In the genomic region with DNA sequence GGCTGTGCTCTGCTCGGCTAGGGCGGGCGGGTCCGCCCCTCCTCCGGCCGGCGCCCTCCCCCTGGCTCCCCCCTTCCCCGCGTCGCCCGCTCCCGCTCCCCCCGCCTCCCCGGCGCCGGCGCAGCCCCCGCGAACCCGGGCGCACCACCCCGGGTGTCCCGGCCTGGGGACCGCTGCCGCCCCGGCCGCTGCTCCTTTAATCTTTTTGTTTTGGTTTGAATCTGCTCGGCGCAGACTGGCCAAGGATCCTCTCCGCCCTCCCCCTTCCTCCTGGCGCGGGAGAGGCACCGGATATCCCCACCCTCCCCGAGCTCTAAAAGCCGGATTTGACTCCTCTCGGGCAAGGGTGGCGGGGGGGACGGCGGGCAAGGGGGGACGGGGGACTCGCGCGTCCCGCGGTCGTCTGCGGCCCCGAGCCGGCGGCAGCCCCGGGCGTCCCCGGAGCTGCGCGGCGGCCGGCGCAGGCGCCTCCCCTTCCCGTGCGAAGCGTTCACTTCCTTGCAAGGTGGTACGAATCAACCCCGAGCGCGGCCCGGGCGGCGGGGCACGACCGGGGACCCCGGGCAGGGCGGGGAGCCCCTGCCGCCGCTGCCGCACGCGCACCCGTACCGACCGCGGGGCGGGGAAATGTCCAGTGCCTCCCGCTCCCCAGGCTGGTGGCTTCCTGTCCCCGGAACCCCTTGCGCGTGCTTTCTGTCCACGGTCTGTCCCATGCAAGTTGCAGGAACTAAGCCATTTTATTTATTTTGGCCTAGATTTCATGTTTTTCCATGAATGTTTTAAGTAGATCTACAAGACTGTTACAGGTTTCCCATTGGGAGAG, we compare ENCODE assay signal across 1 cellular context.
TF ChIP-seq lines count a peak whose summit lies in the region.

A gene with protein sequence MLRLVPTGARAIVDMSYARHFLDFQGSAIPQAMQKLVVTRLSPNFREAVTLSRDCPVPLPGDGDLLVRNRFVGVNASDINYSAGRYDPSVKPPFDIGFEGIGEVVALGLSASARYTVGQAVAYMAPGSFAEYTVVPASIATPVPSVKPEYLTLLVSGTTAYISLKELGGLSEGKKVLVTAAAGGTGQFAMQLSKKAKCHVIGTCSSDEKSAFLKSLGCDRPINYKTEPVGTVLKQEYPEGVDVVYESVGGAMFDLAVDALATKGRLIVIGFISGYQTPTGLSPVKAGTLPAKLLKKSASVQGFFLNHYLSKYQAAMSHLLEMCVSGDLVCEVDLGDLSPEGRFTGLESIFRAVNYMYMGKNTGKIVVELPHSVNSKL (minus strand): TSS at position 11 of the 823 bp plus-strand sequence. CDS start 81 bp downstream, outside the sequence.

TF ChIP-seq in HepG2, 621 proteins besides CTCF, POLR2A, EP300 and RAD21 (continued from another document and continues in another):
- no peak for TF ChIP-seq ZBTB7A (CRISPR knock-in tag; IDR thresholded peaks at IDR 0.05)
- no peak for TF ChIP-seq ZNF543 (CRISPR knock-in tag; IDR thresholded peaks at IDR 0.05)
- TF ChIP-seq EED (CRISPR knock-in tag; IDR thresholded peaks at IDR 0.05) = no peak
- no peak for TF ChIP-seq ZNF121 (CRISPR knock-in tag; IDR thresholded peaks at IDR 0.05)
- TF ChIP-seq MXD4 (CRISPR knock-in tag; IDR thresholded peaks at IDR 0.05) = no peak; the same call in 1 of the 2 replicates
- TF ChIP-seq, protein P1, sequence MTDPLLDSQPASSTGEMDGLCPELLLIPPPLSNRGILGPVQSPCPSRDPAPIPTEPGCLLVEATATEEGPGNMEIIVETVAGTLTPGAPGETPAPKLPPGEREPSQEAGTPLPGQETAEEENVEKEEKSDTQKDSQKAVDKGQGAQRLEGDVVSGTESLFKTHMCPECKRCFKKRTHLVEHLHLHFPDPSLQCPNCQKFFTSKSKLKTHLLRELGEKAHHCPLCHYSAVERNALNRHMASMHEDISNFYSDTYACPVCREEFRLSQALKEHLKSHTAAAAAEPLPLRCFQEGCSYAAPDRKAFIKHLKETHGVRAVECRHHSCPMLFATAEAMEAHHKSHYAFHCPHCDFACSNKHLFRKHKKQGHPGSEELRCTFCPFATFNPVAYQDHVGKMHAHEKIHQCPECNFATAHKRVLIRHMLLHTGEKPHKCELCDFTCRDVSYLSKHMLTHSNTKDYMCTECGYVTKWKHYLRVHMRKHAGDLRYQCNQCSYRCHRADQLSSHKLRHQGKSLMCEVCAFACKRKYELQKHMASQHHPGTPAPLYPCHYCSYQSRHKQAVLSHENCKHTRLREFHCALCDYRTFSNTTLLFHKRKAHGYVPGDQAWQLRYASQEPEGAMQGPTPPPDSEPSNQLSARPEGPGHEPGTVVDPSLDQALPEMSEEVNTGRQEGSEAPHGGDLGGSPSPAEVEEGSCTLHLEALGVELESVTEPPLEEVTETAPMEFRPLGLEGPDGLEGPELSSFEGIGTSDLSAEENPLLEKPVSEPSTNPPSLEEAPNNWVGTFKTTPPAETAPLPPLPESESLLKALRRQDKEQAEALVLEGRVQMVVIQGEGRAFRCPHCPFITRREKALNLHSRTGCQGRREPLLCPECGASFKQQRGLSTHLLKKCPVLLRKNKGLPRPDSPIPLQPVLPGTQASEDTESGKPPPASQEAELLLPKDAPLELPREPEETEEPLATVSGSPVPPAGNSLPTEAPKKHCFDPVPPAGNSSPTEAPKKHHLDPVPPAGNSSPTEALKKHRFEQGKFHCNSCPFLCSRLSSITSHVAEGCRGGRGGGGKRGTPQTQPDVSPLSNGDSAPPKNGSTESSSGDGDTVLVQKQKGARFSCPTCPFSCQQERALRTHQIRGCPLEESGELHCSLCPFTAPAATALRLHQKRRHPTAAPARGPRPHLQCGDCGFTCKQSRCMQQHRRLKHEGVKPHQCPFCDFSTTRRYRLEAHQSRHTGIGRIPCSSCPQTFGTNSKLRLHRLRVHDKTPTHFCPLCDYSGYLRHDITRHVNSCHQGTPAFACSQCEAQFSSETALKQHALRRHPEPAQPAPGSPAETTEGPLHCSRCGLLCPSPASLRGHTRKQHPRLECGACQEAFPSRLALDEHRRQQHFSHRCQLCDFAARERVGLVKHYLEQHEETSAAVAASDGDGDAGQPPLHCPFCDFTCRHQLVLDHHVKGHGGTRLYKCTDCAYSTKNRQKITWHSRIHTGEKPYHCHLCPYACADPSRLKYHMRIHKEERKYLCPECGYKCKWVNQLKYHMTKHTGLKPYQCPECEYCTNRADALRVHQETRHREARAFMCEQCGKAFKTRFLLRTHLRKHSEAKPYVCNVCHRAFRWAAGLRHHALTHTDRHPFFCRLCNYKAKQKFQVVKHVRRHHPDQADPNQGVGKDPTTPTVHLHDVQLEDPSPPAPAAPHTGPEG (CRISPR knock-in tag; IDR thresholded peaks at IDR 0.05) = no peak; the same call in 1 of the 2 replicates
- TF ChIP-seq ATAD3A (CRISPR knock-in tag; IDR thresholded peaks at IDR 0.05) = no peak
- TF ChIP-seq, protein P2, sequence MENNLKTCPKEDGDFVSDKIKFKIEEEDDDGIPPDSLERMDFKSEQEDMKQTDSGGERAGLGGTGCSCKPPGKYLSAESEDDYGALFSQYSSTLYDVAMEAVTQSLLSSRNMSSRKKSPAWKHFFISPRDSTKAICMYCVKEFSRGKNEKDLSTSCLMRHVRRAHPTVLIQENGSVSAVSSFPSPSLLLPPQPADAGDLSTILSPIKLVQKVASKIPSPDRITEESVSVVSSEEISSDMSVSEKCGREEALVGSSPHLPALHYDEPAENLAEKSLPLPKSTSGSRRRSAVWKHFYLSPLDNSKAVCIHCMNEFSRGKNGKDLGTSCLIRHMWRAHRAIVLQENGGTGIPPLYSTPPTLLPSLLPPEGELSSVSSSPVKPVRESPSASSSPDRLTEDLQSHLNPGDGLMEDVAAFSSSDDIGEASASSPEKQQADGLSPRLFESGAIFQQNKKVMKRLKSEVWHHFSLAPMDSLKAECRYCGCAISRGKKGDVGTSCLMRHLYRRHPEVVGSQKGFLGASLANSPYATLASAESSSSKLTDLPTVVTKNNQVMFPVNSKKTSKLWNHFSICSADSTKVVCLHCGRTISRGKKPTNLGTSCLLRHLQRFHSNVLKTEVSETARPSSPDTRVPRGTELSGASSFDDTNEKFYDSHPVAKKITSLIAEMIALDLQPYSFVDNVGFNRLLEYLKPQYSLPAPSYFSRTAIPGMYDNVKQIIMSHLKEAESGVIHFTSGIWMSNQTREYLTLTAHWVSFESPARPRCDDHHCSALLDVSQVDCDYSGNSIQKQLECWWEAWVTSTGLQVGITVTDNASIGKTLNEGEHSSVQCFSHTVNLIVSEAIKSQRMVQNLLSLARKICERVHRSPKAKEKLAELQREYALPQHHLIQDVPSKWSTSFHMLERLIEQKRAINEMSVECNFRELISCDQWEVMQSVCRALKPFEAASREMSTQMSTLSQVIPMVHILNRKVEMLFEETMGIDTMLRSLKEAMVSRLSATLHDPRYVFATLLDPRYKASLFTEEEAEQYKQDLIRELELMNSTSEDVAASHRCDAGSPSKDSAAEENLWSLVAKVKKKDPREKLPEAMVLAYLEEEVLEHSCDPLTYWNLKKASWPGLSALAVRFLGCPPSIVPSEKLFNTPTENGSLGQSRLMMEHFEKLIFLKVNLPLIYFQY (CRISPR knock-in tag; IDR thresholded peaks at IDR 0.05; ENCODE audit: borderline replicate concordance) = no peak
- TF ChIP-seq ZNF451 (CRISPR knock-in tag; IDR thresholded peaks at IDR 0.05) = no peak
- TF ChIP-seq, protein P3, sequence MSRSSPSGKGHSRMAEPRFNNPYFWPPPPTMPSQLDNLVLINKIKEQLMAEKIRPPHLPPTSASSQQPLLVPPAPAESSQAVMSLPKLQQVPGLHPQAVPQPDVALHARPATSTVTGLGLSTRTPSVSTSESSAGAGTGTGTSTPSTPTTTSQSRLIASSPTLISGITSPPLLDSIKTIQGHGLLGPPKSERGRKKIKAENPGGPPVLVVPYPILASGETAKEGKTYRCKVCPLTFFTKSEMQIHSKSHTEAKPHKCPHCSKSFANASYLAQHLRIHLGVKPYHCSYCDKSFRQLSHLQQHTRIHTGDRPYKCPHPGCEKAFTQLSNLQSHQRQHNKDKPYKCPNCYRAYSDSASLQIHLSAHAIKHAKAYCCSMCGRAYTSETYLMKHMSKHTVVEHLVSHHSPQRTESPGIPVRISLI (CRISPR knock-in tag; IDR thresholded peaks at IDR 0.05; ENCODE audit: borderline replicate concordance) = no peak
- TF ChIP-seq, protein P4, sequence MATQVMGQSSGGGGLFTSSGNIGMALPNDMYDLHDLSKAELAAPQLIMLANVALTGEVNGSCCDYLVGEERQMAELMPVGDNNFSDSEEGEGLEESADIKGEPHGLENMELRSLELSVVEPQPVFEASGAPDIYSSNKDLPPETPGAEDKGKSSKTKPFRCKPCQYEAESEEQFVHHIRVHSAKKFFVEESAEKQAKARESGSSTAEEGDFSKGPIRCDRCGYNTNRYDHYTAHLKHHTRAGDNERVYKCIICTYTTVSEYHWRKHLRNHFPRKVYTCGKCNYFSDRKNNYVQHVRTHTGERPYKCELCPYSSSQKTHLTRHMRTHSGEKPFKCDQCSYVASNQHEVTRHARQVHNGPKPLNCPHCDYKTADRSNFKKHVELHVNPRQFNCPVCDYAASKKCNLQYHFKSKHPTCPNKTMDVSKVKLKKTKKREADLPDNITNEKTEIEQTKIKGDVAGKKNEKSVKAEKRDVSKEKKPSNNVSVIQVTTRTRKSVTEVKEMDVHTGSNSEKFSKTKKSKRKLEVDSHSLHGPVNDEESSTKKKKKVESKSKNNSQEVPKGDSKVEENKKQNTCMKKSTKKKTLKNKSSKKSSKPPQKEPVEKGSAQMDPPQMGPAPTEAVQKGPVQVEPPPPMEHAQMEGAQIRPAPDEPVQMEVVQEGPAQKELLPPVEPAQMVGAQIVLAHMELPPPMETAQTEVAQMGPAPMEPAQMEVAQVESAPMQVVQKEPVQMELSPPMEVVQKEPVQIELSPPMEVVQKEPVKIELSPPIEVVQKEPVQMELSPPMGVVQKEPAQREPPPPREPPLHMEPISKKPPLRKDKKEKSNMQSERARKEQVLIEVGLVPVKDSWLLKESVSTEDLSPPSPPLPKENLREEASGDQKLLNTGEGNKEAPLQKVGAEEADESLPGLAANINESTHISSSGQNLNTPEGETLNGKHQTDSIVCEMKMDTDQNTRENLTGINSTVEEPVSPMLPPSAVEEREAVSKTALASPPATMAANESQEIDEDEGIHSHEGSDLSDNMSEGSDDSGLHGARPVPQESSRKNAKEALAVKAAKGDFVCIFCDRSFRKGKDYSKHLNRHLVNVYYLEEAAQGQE (IDR thresholded peaks at IDR 0.05; ENCODE audit: borderline replicate concordance in 1 of 2, low read depth in 1 of 2, low read length in 2 of 2) = no peak
- TF ChIP-seq, protein P5, sequence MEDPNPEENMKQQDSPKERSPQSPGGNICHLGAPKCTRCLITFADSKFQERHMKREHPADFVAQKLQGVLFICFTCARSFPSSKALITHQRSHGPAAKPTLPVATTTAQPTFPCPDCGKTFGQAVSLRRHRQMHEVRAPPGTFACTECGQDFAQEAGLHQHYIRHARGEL (CRISPR knock-in tag; IDR thresholded peaks at IDR 0.05) = no peak
- no peak for TF ChIP-seq TP53 (CRISPR knock-in tag; conservative IDR thresholded peaks at IDR 0.05)
- no peak for TF ChIP-seq ZNF180 (CRISPR knock-in tag; IDR thresholded peaks at IDR 0.05; ENCODE audit: borderline replicate concordance, low read depth)
- TF ChIP-seq, protein P6, sequence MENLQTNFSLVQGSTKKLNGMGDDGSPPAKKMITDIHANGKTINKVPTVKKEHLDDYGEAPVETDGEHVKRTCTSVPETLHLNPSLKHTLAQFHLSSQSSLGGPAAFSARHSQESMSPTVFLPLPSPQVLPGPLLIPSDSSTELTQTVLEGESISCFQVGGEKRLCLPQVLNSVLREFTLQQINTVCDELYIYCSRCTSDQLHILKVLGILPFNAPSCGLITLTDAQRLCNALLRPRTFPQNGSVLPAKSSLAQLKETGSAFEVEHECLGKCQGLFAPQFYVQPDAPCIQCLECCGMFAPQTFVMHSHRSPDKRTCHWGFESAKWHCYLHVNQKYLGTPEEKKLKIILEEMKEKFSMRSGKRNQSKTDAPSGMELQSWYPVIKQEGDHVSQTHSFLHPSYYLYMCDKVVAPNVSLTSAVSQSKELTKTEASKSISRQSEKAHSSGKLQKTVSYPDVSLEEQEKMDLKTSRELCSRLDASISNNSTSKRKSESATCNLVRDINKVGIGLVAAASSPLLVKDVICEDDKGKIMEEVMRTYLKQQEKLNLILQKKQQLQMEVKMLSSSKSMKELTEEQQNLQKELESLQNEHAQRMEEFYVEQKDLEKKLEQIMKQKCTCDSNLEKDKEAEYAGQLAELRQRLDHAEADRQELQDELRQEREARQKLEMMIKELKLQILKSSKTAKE (CRISPR knock-in tag; IDR thresholded peaks at IDR 0.05; ENCODE audit: borderline replicate concordance) = no peak
- TF ChIP-seq CBFB (CRISPR knock-in tag; IDR thresholded peaks at IDR 0.05) = no peak
- TF ChIP-seq FOXO1 (CRISPR knock-in tag; IDR thresholded peaks at IDR 0.05) = no peak
- TF ChIP-seq, protein P7, sequence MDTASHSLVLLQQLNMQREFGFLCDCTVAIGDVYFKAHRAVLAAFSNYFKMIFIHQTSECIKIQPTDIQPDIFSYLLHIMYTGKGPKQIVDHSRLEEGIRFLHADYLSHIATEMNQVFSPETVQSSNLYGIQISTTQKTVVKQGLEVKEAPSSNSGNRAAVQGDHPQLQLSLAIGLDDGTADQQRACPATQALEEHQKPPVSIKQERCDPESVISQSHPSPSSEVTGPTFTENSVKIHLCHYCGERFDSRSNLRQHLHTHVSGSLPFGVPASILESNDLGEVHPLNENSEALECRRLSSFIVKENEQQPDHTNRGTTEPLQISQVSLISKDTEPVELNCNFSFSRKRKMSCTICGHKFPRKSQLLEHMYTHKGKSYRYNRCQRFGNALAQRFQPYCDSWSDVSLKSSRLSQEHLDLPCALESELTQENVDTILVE (CRISPR knock-in tag; IDR thresholded peaks at IDR 0.05) = peak; percentile 94; the same call in 1 of the 2 replicates
- TF ChIP-seq, protein P8, sequence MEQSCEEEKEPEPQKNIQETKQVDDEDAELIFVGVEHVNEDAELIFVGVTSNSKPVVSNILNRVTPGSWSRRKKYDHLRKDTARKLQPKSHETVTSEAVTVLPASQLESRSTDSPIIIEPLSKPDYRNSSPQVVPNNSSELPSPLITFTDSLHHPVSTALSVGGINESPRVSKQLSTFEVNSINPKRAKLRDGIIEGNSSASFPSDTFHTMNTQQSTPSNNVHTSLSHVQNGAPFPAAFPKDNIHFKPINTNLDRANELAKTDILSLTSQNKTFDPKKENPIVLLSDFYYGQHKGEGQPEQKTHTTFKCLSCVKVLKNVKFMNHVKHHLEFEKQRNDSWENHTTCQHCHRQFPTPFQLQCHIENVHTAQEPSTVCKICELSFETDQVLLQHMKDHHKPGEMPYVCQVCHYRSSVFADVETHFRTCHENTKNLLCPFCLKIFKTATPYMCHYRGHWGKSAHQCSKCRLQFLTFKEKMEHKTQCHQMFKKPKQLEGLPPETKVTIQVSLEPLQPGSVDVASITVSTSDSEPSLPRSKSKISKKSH (CRISPR knock-in tag; IDR thresholded peaks at IDR 0.05; ENCODE audit: borderline replicate concordance) = no peak
- TF ChIP-seq ZFP36L2 (CRISPR knock-in tag; IDR thresholded peaks at IDR 0.05) = no peak
- no peak for TF ChIP-seq SMARCE1 (IDR thresholded peaks at IDR 0.05; ENCODE audit: borderline replicate concordance)
- TF ChIP-seq, protein P9, sequence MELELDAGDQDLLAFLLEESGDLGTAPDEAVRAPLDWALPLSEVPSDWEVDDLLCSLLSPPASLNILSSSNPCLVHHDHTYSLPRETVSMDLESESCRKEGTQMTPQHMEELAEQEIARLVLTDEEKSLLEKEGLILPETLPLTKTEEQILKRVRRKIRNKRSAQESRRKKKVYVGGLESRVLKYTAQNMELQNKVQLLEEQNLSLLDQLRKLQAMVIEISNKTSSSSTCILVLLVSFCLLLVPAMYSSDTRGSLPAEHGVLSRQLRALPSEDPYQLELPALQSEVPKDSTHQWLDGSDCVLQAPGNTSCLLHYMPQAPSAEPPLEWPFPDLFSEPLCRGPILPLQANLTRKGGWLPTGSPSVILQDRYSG (CRISPR knock-in tag; IDR thresholded peaks at IDR 0.05) = 0 out of 2 replicates have a peak, but pooled peaks have one; percentile 25
- TF ChIP-seq ZNF350 (CRISPR knock-in tag; IDR thresholded peaks at IDR 0.05; ENCODE audit: borderline replicate concordance, low read depth) = no peak
- no peak for TF ChIP-seq ZFP41 (CRISPR knock-in tag; IDR thresholded peaks at IDR 0.05; ENCODE audit: borderline replicate concordance)
